In the genomic region with DNA sequence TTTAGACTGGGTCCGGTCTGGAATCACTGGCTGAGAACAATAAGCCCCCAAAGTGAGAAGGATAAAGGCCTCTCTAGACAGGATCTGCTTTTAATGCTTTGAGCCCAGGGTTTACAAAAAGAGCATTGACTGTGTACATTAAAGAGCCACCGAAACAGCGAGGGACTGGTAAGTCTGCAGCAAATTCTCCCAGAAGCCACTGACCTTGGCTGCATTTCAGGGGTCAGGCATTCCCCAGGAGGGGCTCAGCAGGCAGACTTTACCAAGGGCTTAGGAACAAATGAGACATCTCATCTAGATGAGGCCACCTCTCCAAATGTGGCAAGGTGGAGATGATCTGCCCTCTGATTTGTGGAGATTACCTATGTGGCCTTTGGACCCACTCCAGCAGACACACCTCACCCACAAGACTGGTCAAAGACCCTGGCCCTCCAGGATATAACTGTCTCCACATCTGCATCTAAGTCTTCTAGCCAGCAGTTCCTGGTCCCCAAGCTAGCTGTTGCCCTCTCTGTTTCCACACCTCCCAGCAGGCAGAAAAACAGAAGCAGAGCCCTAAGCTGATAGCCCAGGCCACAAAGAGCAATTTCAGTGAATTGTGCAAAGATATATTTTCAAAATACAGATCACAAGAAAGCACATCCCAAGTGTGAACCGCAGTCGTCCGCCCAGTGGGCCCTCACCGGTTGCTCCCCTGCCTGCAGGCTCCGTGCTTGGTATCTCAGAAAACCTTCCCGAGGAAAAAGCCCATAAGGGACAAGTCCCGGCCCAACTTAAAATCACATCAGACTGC, we compare ENCODE assay signal across 1 cellular context.
TF ChIP-seq lines count a peak whose summit lies in the region.

No MANE protein-coding gene starts in this region.

TF ChIP-seq in K562, 482 proteins besides CTCF, POLR2A, EP300 and RAD21 (continued from another document):
- TF ChIP-seq SRSF1 (IDR thresholded peaks at IDR 0.05; ENCODE audit: low read depth, low read length) (no peak), NFXL1 (CRISPR knock-in tag; IDR thresholded peaks at IDR 0.05) (no peak), ZFP1 (CRISPR knock-in tag; IDR thresholded peaks at IDR 0.05) (no peak)
